In genomic region chr11:30196400-30197206, GRCh38 we compare ENCODE assay signal across 7 cellular contexts. TPM values are rescaled to one million over a fixed set of nuclear protein-coding genes. Genes with fewer than 3 reads are reported as not detected.
A peak's percentile ranks its signal among the peaks of the same experiment; 100 is the strongest.
DNase-seq lines count a peak whose midpoint lies in the region; ATAC-seq, FAIRE-seq and TF ChIP-seq lines count a peak whose summit lies in the region.

No MANE protein-coding gene starts in this region.

- no peaks in the 10 kb centered on the region for H3K79me2 ChIP-seq in K562 (ENCODE audit: control insufficient read depth, insufficient read depth, low read length)

- H3K27me3 ChIP-seq in GM06990 (replicated peaks; ENCODE audit: control insufficient read depth, insufficient read depth, low read length): no peaks in the 10 kb centered on the region
- no peaks in the 10 kb centered on the region for H3K27me3 ChIP-seq in K562 (ENCODE audit: control insufficient read depth in 2 of 2, insufficient read depth in 2 of 2, low read length in 2 of 2)

- peak; percentile 93 for TF ChIP-seq CTCF in GM06990 (IDR thresholded peaks at IDR 0.05; ENCODE audit: insufficient read depth, low read length, poor library complexity, severe bottlenecking)
- TF ChIP-seq CTCF in K562 (IDR thresholded peaks at IDR 0.05 in 2 of 3, conservative IDR thresholded peaks at IDR 0.05 in 1 of 3; ENCODE audit: insufficient read depth in 2 of 3, low read depth in 1 of 3, low read length in 3 of 3): peak; percentile 45 to 65 (median 46); a peak in 5 of 6 replicates

- BruUV-seq in K562 (replicated peaks; lab: Mats Ljungman, UMichigan): no TSS peak

- POLR2A ChIA-PET in K562 (lab: Yijun Ruan, JAX): no interaction called here

- no peaks in the 10 kb centered on the region for H3K9me1 ChIP-seq in K562 (ENCODE audit: control insufficient read depth, insufficient read depth, low read length)

- in situ Hi-C loops in K562 (cut with MboI): no loop called here

- H3K4me1 ChIP-seq in K562 (replicated peaks in 1 of 2; ENCODE audit: control insufficient read depth in 2 of 2, insufficient read depth in 2 of 2, low read length in 2 of 2): no peaks in the 10 kb centered on the region

- 3% methylated on average over 6 of the region's 6 CpGs for WGBS in K562 (ENCODE audit: insufficient coverage, low coverage, missing lambda C conversion rate)

- H3K4me2 ChIP-seq in K562 (ENCODE audit: insufficient read depth, low read length): no peak overlapping the region

- no peak for TF ChIP-seq EP300 in K562 (IDR thresholded peaks at IDR 0.05; ENCODE audit: low read length)

- no peak overlapping the region for H3K27ac ChIP-seq in SK-N-MC
- no peak overlapping the region for H3K27ac ChIP-seq in K562 (ENCODE audit: extremely low read depth, low read depth, low read length)

- H3K9ac ChIP-seq in SK-N-MC (ENCODE audit: insufficient read length): no peak overlapping the region
- H3K9ac ChIP-seq in K562 (ENCODE audit: insufficient read depth in 1 of 2, low read depth in 2 of 2, low read length in 2 of 2): no peak overlapping the region

- CTCF ChIA-PET in K562 (lab: Yijun Ruan, JAX; ENCODE audit: low intra/inter-chr PET ratio): no interaction called here

- no peak for TF ChIP-seq POLR2A in K562 (conservative IDR thresholded peaks at IDR 0.05)

- intact Hi-C loops in K562 (cut with micrococcal nuclease): no loop called here

- peak; percentile 97 for ATAC-seq in GM21447 (IDR thresholded peaks at IDR 0.05; ENCODE audit: unreplicated experiment)
- ATAC-seq in K562: peak; percentile 78; the same call in 2 of the 3 replicates

- H3K4me3 ChIP-seq in GM06990 (replicated peaks; ENCODE audit: low read depth, low read length) (no peak overlapping the region), SK-N-MC (no peak overlapping the region), K562 (no peak overlapping the region)

- H3K9me3 ChIP-seq in SK-N-MC (ENCODE audit: low read depth, low read length): no peaks in the 10 kb centered on the region
- H3K9me3 ChIP-seq in K562 (replicated peaks; ENCODE audit: control insufficient read depth, insufficient read depth, low read depth, low read length): no peaks in the 10 kb centered on the region

- peak in 1 of 2 experiments; percentile 53; a peak in 2 of 4 replicates for TF ChIP-seq RAD21 in K562 (CRISPR knock-in tag; conservative IDR thresholded peaks at IDR 0.05 in 1 of 2, IDR thresholded peaks at IDR 0.05 in 1 of 2)

- H3K36me3 ChIP-seq in GM06990 (ENCODE audit: control insufficient read depth, insufficient read depth, low read length) (no peaks in the 10 kb centered on the region), SK-N-MC (ENCODE audit: insufficient read depth, low read length) (no peaks in the 10 kb centered on the region), K562 (ENCODE audit: control insufficient read depth, insufficient read depth, low read length) (no peaks in the 10 kb centered on the region)

- no peak overlapping the region for H2AFZ ChIP-seq in K562 (ENCODE audit: low read depth, low read length)

- no peak for FAIRE-seq in K562 (lab: Jason Lieb, UNC)

- H4K20me1 ChIP-seq in K562 (replicated peaks; ENCODE audit: control insufficient read depth, insufficient read depth, low read length): no peaks in the 10 kb centered on the region

- DNase-seq in GM06990 (ENCODE audit: extremely low read depth, insufficient read length): peak; percentile 18
- peak; percentile 35 for DNase-seq in HK-2 (ENCODE audit: unreplicated experiment)
- peak; percentile 1 for DNase-seq in SK-N-MC (ENCODE audit: low read depth, low spot score)
- peak; percentile 27 to 37 (median 35) for DNase-seq in K562 (ENCODE audit: extremely low read depth in 1 of 4, low spot score in 3 of 4)
- DNase-seq in iris pigment epithelial cell (ENCODE audit: low read depth): peak; percentile 51
- DNase-seq in stimulated activated CD4-positive, alpha-beta T cell treated with anti-CD3 and anti-CD28 coated beads, Interleukin-1b, Interleukin-23, amount 100 ng/mL, for 24 hours (ENCODE audit: low read depth in 4 of 4, low spot score in 1 of 4): peak; percentile 0 to 8 (median 1)

TF ChIP-seq in K562, 482 proteins besides CTCF, POLR2A, EP300 and RAD21:
- TF ChIP-seq SMC3 (conservative IDR thresholded peaks at IDR 0.05; ENCODE audit: insufficient read depth, low read depth, low read length): 0 out of 2 replicates have a peak, but pooled peaks have one; percentile 29
- no peak for TF ChIP-seq ZNF23 (CRISPR knock-in tag; IDR thresholded peaks at IDR 0.05)
TF ChIP-seq in K562: peak in this region for 1.

RNA-seq across cellular contexts. Expression of gene FSHB, which starts 34.2 kb away (rescaled TPM):
- not detected in 2 replicates for total RNA-seq in K562 (2011; cell fraction: chromatin; rRNA removed; ENCODE audit: low replicate concordance)
- total RNA-seq in K562 (2011; cell fraction: nucleolus; rRNA removed): not detected in 2 replicates
- not detected in 2 replicates for total RNA-seq in K562 (2011; cell fraction: nucleoplasm; rRNA removed)
- total RNA-seq in K562 (2014; rRNA removed) (not detected in 2 replicates), K562 (2014; rRNA removed; fragmentation: Illumina TruSeq; extraction: Trizol) (not detected in 2 replicates), K562 (2015; rRNA removed; fragmentation: Illumina TruSeq; extraction: Trizol) (not detected in 2 replicates), K562 (2021) (not detected in 2 replicates)
- polyA plus RNA-seq in K562 (2011; rRNA removed) (not detected in 2 replicates), K562 (2014; fragmentation: Illumina TruSeq; extraction: Trizol) (not detected in 2 replicates), K562 (2014; fragmentation: Nextera tagmentation; extraction: Ambion mirVana) (not detected), K562 (2014; rRNA removed) (not detected in 2 replicates)
- polyA plus RNA-seq in K562 (2011; cell fraction: cytosol; rRNA removed): not detected in 2 replicates
- not detected in 2 replicates for polyA plus RNA-seq in K562 (2011; cell fraction: nucleus; rRNA removed)
- polyA plus RNA-seq in K562 (2012): not detected in 2 replicates
- not detected in 2 replicates for polyA minus RNA-seq in K562 (2011; rRNA and poly(A)+ RNA removed)
- polyA minus RNA-seq in K562 (2011; cell fraction: cytosol; rRNA and poly(A)+ RNA removed): not detected in 2 replicates
- polyA minus RNA-seq in K562 (2011; cell fraction: nucleus; rRNA and poly(A)+ RNA removed): not detected in 2 replicates

Comparison
In these comparisons a context has a peak if more than half of its experiments do, and no peak if none do; other contexts are left out.
1. DNase-seq: peak in every context shown above with its lines; median percentile 51 in iris pigment epithelial cell; 35 in HK-2; 35 in K562; 18 in GM06990; 1 in SK-N-MC; 1 in stimulated activated CD4-positive, alpha-beta T cell treated with anti-CD3 and anti-CD28 coated beads, Interleukin-1b, Interleukin-23, amount 100 ng/mL, for 24 hours.